In the genomic region with DNA sequence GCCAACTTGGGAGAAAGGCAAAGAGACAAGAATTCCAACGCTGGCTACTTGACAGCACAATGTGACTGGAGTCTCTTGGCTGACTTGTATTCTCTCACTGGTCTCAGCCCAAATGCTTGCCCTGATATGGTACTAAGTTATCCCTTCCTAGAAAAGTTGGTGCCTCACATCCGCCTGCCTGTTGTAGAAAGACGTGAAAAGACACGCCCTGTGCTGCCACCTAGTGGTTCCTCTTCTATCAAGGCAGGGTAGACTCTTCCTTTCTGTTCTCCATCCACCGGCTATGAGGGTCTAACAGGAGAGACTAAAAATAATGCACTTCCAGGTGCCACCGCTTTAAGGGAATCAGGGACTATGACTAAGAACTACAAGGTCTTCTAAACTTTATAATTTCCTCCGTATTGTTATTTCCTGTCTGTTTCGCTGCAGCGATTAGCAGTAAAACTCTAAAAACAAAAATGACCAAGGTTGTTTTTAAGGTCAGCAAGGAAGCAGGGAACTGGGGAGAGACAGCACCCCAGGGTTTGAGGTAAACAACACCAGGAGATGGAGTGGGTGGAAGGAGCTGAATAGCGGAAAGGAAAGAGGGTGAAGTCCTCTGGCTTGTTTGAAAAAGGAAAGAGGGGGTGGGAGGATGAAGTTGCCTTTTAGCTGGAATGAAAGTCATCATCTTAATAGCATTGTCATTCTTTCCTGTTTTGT, we compare ENCODE assay signal across 8 cellular contexts.
DNase-seq lines count a peak whose midpoint lies in the region; ATAC-seq, FAIRE-seq and TF ChIP-seq lines count a peak whose summit lies in the region.

No MANE protein-coding gene starts in this region.

- H3K4me3 ChIP-seq in HFF-Myc (replicated peaks; ENCODE audit: low read depth, low read length) (no peak overlapping the region), astrocyte (ENCODE audit: insufficient read depth, low read depth, low read length) (no peak overlapping the region), sigmoid colon (peak overlapping the region in 1 of 4 donors; percentile 15)

- intact Hi-C loops in sigmoid colon (cut with DNase I): loop anchor here (1.0 to 2.0 kb wide), 3 partner anchors 112 to 220 kb away; partner anchors contain the start of gene GDPD1

- peak overlapping the region; percentile 14 for H3K27ac Mint-ChIP-seq in astrocyte (ENCODE audit: unreplicated experiment)

- no peak overlapping the region for H3K9ac ChIP-seq in astrocyte (ENCODE audit: low read length)

- WGBS in sigmoid colon, 2 donors: 11 to 21% methylated on average over 10 of the region's 10 CpGs

- H3K36me3 Mint-ChIP-seq in astrocyte (ENCODE audit: low read depth, unreplicated experiment): no peaks in the 10 kb centered on the region

- peak overlapping the region; percentile 25 for H2AFZ ChIP-seq in astrocyte (ENCODE audit: low read depth, low read length)

- ATAC-seq in GM19023 (IDR thresholded peaks at IDR 0.05; ENCODE audit: unreplicated experiment): no peak

- no peaks in the 10 kb centered on the region for H3K27me3 Mint-ChIP-seq in astrocyte (ENCODE audit: low read depth, unreplicated experiment)

- no peak for TF ChIP-seq POLR2A in sigmoid colon (IDR thresholded peaks at IDR 0.05)

- no peak overlapping the region for H3K4me3 Mint-ChIP-seq in astrocyte (ENCODE audit: unreplicated experiment)

- DNase-seq in DMS153 (lab: John Stamatoyannopoulos, UW) (peak; percentile 77), HFF-Myc (ENCODE audit: extremely low read depth, low read depth) (peak; percentile 88), NCI-H2081 (lab: John Stamatoyannopoulos, UW) (peak; percentile 87 to 91), T-helper 9 cell (peak; percentile 80), astrocyte (ENCODE audit: low read depth) (peak; percentile 74), hepatic stellate cell (ENCODE audit: low spot score) (peak; percentile 77), sigmoid colon (peak; percentile 96)

- no peak overlapping the region for H3K27ac ChIP-seq in astrocyte (ENCODE audit: low read depth, low read length)
- peak overlapping the region; percentile 58 to 80 (median 76) for H3K27ac ChIP-seq in sigmoid colon

- H3K9me3 ChIP-seq in astrocyte (ENCODE audit: insufficient read depth, low read depth, low read length) (no peaks in the 10 kb centered on the region), sigmoid colon (no peaks in the 10 kb centered on the region)

- H4K20me1 ChIP-seq in astrocyte (ENCODE audit: insufficient read depth, low read length): no peaks in the 10 kb centered on the region

- peak; percentile 9 for FAIRE-seq in astrocyte (lab: Jason Lieb, UNC)

- peak overlapping the region; percentile 54 for H3K4me2 ChIP-seq in astrocyte (ENCODE audit: low read length)

- H3K9me3 Mint-ChIP-seq in astrocyte (ENCODE audit: unreplicated experiment): no peaks in the 10 kb centered on the region

- no peak for TF ChIP-seq EP300 in sigmoid colon (IDR thresholded peaks at IDR 0.05)

- H3K36me3 ChIP-seq in astrocyte (ENCODE audit: insufficient read depth, low read length) (no peaks in the 10 kb centered on the region), sigmoid colon (no peaks in the 10 kb centered on the region)

- peaks cover 19% of the 10 kb centered on the region for H3K4me1 Mint-ChIP-seq in astrocyte (ENCODE audit: low read depth, unreplicated experiment)

- TF ChIP-seq CTCF in HFF-Myc (IDR thresholded peaks at IDR 0.05; ENCODE audit: low read depth, low read length, missing control alignments): peak; percentile 86
- peak; percentile 86 for TF ChIP-seq CTCF in astrocyte (IDR thresholded peaks at IDR 0.05; ENCODE audit: insufficient read depth, low read depth, low read length)
- TF ChIP-seq CTCF in sigmoid colon (IDR thresholded peaks at IDR 0.05): peak; percentile 79 to 91 (median 89)

- H3K27me3 ChIP-seq in astrocyte (ENCODE audit: insufficient read depth, low read length) (no peaks in the 10 kb centered on the region), sigmoid colon (no peaks in the 10 kb centered on the region)

- H3K4me1 ChIP-seq in astrocyte (ENCODE audit: insufficient read depth, low read length) (peaks cover 3% of the 10 kb centered on the region), sigmoid colon (peaks cover 0 to 21% (median 16%) of the 10 kb centered on the region in 4 donors)

- H3K79me2 ChIP-seq in astrocyte (ENCODE audit: insufficient read depth, low read length): no peaks in the 10 kb centered on the region
